ENCODE assay signal across 8 cellular contexts in genomic region chr1:114152211-114153050, GRCh38. TPM values are rescaled to one million over a fixed set of nuclear protein-coding genes. Genes with fewer than 3 reads are reported as not detected.
DNase-seq lines count a peak whose midpoint lies in the region; ATAC-seq, FAIRE-seq and TF ChIP-seq lines count a peak whose summit lies in the region.

No MANE protein-coding gene starts in this region.

- FAIRE-seq in GM12878 (lab: Jason Lieb, UNC), result no peak

- no peak overlapping the region for H3K4me2 ChIP-seq in GM12878 (ENCODE audit: control insufficient read depth, insufficient read depth)

- TF ChIP-seq CTCF in AG09319 (IDR thresholded peaks at IDR 0.05; ENCODE audit: low read depth, low read length) (no peak), GM12878 (IDR thresholded peaks at IDR 0.05 in 2 of 3, conservative IDR thresholded peaks at IDR 0.05 in 1 of 3; ENCODE audit: control insufficient read depth in 2 of 3, extremely low read depth in 1 of 3, insufficient read depth in 1 of 3, low read depth in 3 of 3, low read length in 3 of 3) (no peak)

- RAD21 ChIA-PET in GM12878 (lab: Charles Lee; ENCODE audit: unreplicated experiment), result no interaction called here

- H3K9me3 ChIP-seq in HUES6 (ENCODE audit: control insufficient read depth, insufficient read depth, low read depth, low read length) (no peaks in the 10 kb centered on the region), GM12878 (replicated peaks; ENCODE audit: control insufficient read depth, insufficient read depth, low read length) (no peaks in the 10 kb centered on the region)

- H3K79me2 ChIP-seq in GM12878 (ENCODE audit: control insufficient read depth, insufficient read depth, low read length), result no peaks in the 10 kb centered on the region

- H3K36me3 ChIP-seq in HUES6 (ENCODE audit: control insufficient read depth, insufficient read depth, low read length) (peaks cover 26% of the 10 kb centered on the region), GM12878 (ENCODE audit: control insufficient read depth in 2 of 2, insufficient read depth in 2 of 2, low read length in 1 of 2) (no peaks in the 10 kb centered on the region)

- TF ChIP-seq RAD21 in GM12878 (IDR thresholded peaks at IDR 0.05; ENCODE audit: insufficient read depth, low read depth, low read length), result no peak

- peak overlapping the region; percentile 94 for H3K9ac ChIP-seq in HUES6 (ENCODE audit: low read length)
- H3K9ac ChIP-seq in GM12878 (ENCODE audit: control insufficient read depth, insufficient read depth, low read length), result no peak overlapping the region

- H3K9me3 Mint-ChIP-seq in stimulated activated naive CD8-positive, alpha-beta T cell treated with anti-CD3 and anti-CD28 coated beads, Interleukin-15, amount 100 ng/mL, for 72 hours, result no peaks in the 10 kb centered on the region

- CTCF ChIA-PET in GM12878 (lab: Yijun Ruan, JAX), result no interaction called here

- no TSS peak for BruUV-seq in GM12878 (replicated peaks; lab: Mats Ljungman, UMichigan)

- H3K27me3 ChIP-seq in HUES6 (ENCODE audit: control insufficient read depth, insufficient read depth, low read length) (peaks cover 51% of the 10 kb centered on the region), GM12878 (replicated peaks in 1 of 2; ENCODE audit: control insufficient read depth in 2 of 2, insufficient read depth in 2 of 2, low read length in 1 of 2) (peaks cover 10 to 19% of the 10 kb centered on the region in 2 experiments)

- in situ Hi-C loops in GM12878 (cut with MboI), result no loop called here

- TF ChIP-seq POLR2A in GM12878 (IDR thresholded peaks at IDR 0.05; ENCODE audit: low read depth, low read length), result no peak

- no peaks in the 10 kb centered on the region for H4K20me1 ChIP-seq in GM12878 (ENCODE audit: control insufficient read depth, insufficient read depth)

- 34% methylated on average over 32 of the region's 81 CpGs for WGBS in GM12878 (ENCODE audit: insufficient coverage, insufficient replicate concordance, low lambda C conversion rate, missing lambda C conversion rate)

- TF ChIP-seq EP300 in GM12878 (IDR thresholded peaks at IDR 0.05; ENCODE audit: borderline replicate concordance in 1 of 2, control insufficient read depth in 1 of 2, low read depth in 2 of 2, low read length in 2 of 2), result no peak

- H3K27me3 Mint-ChIP-seq in stimulated activated naive CD8-positive, alpha-beta T cell treated with anti-CD3 and anti-CD28 coated beads, Interleukin-15, amount 100 ng/mL, for 72 hours, result peaks cover 98% of the 10 kb centered on the region

- ATAC-seq in GM12878, result no peak
- peak; percentile 53 for ATAC-seq in stimulated activated naive CD8-positive, alpha-beta T cell treated with anti-CD3 and anti-CD28 coated beads, Interleukin-15, amount 100 ng/mL, for 72 hours
- no peak for ATAC-seq in HG02970 (IDR thresholded peaks at IDR 0.05; ENCODE audit: low FRiP score, unreplicated experiment)
- ATAC-seq in GM19397 (IDR thresholded peaks at IDR 0.05; ENCODE audit: unreplicated experiment), result no peak

- H3K4me3 Mint-ChIP-seq in stimulated activated naive CD8-positive, alpha-beta T cell treated with anti-CD3 and anti-CD28 coated beads, Interleukin-15, amount 100 ng/mL, for 72 hours, result peak overlapping the region in 1 of 2 donors; percentile 37

- intact Hi-C loops in GM12878 (cut with micrococcal nuclease; ENCODE audit: unreplicated experiment), result no loop called here

- H3K4me1 Mint-ChIP-seq in stimulated activated naive CD8-positive, alpha-beta T cell treated with anti-CD3 and anti-CD28 coated beads, Interleukin-15, amount 100 ng/mL, for 72 hours, result peaks cover 27% of the 10 kb centered on the region

- H3K27ac ChIP-seq in HUES6 (ENCODE audit: low read depth, low read length), result peak overlapping the region; percentile 76
- H3K27ac ChIP-seq in GM12878 (ENCODE audit: control insufficient read depth, insufficient read depth), result no peak overlapping the region

- H3K4me3 ChIP-seq in HUES6 (ENCODE audit: low read depth, low read length), result peak overlapping the region; percentile 82
- H3K4me3 ChIP-seq in GM12878, result no peak overlapping the region

- DNase-seq in AG09319 (ENCODE audit: extremely low read depth, low read depth) (peak; percentile 2), GM12878 (ENCODE audit: low read depth, low spot score) (no peak), iPS-NIHi7 (ENCODE audit: extremely low spot score) (peak; percentile 59)
- DNase-seq in stimulated activated naive CD8-positive, alpha-beta T cell treated with anti-CD3 and anti-CD28 coated beads, Interleukin-15, amount 100 ng/mL, for 72 hours, result peak; percentile 18 to 24
- no peak for DNase-seq in stimulated activated naive CD4-positive, alpha-beta T cell treated with Interleukin-2 at 50 U/mL for 16 hours (lab: John Stamatoyannopoulos, UW)

- H3K4me1 ChIP-seq in HUES6 (ENCODE audit: control insufficient read depth, insufficient read depth, low read length) (peaks cover 54% of the 10 kb centered on the region), GM12878 (ENCODE audit: control insufficient read depth, insufficient read depth, low read length) (no peaks in the 10 kb centered on the region)

- POLR2A ChIA-PET in GM12878 (lab: Charles Lee), result no interaction called here

- no peak overlapping the region for H2AFZ ChIP-seq in GM12878 (ENCODE audit: control insufficient read depth, low read depth, low read length)

- H3K27ac Mint-ChIP-seq in stimulated activated naive CD8-positive, alpha-beta T cell treated with anti-CD3 and anti-CD28 coated beads, Interleukin-15, amount 100 ng/mL, for 72 hours, result no peak overlapping the region

- SMC1A ChIA-PET in GM12878 (lab: Charles Lee; ENCODE audit: uncharacterized antibody, unreplicated experiment), result no interaction called here

TF ChIP-seq in GM12878, 131 proteins besides CTCF, POLR2A, EP300 and RAD21:
- TF ChIP-seq CEBPB (IDR thresholded peaks at IDR 0.05; ENCODE audit: borderline replicate concordance in 1 of 2, low read depth in 2 of 2, low read length in 2 of 2) (no peak), SUZ12 (IDR thresholded peaks at IDR 0.05; ENCODE audit: unreplicated experiment) (peak; percentile 71), PBX3 (IDR thresholded peaks at IDR 0.05; ENCODE audit: insufficient replicate concordance, low read depth, low read length) (no peak)

RNA-seq across cellular contexts. Expression of gene SYT6, which starts 1.2 kb away (rescaled TPM):
- total RNA-seq in GM12878 (2013; cell fraction: nucleolus; rRNA removed), result 1.2 and 1.3 TPM in 2 replicates
- total RNA-seq in GM12878 (2014; rRNA removed), result not detected in 2 replicates
- not detected in 2 replicates for total RNA-seq in GM12878 (2014; rRNA removed; fragmentation: Illumina TruSeq; extraction: Trizol)
- 0.05 TPM in 1 of 2 replicates, not detected in the other for total RNA-seq in GM12878 (2021)
- not detected for polyA plus RNA-seq in GM12878 (2011; ENCODE audit: low read depth)
- polyA plus RNA-seq in GM12878 (2011; rRNA removed), result 0.29 and 0.39 TPM in 2 replicates
- 0.17 and 0.42 TPM in 2 replicates for polyA plus RNA-seq in GM12878 (2011; cell fraction: cytosol; rRNA removed)
- polyA plus RNA-seq in GM12878 (2011; cell fraction: nucleus; rRNA removed), result 0.70 and 1.6 TPM in 2 replicates
- polyA plus RNA-seq in GM12878 (2012), result 0.03 TPM in 1 of 2 replicates, not detected in the other
- polyA plus RNA-seq in GM12878 (2014; fragmentation: Illumina TruSeq; extraction: Trizol), result not detected in 2 replicates
- polyA plus RNA-seq in GM12878 (2014; fragmentation: Nextera tagmentation; extraction: Ambion mirVana), result not detected
- polyA plus RNA-seq in GM12878 (2014; rRNA removed), result not detected in 2 replicates
- not detected for polyA plus RNA-seq in GM12878 (2016; fragmentation: Nextera tagmentation; extraction: Ambion mirVana)
- 1.1 and 1.2 TPM in 2 replicates for polyA minus RNA-seq in GM12878 (2011; rRNA and poly(A)+ RNA removed)
- polyA minus RNA-seq in GM12878 (2011; cell fraction: cytosol; rRNA and poly(A)+ RNA removed), result not detected in 2 replicates
- 0.60 and 0.86 TPM in 2 replicates for polyA minus RNA-seq in GM12878 (2011; cell fraction: nucleus; rRNA and poly(A)+ RNA removed)

Comparison
In these comparisons a context has a peak if more than half of its experiments do, and no peak if none do; other contexts are left out.
1. DNase-seq: peak in AG09319 (single experiment), iPS-NIHi7 (single experiment) and stimulated activated naive CD8-positive, alpha-beta T cell treated with anti-CD3 and anti-CD28 coated beads, Interleukin-15, amount 100 ng/mL, for 72 hours (2 of 2); none in GM12878 (single experiment) and stimulated activated naive CD4-positive, alpha-beta T cell treated with Interleukin-2 at 50 U/mL for 16 hours (single experiment).